ENCODE assay signal across 23 cellular contexts in genomic region chr22:47552541-47553205, GRCh38.
"Had no signal": no experiment of that assay in that cellular context is flagged by ENCODE, and none has a peak within 500 bp of the region (broad histone marks: within the 10 kb centered on the region; RNA-seq: fewer than 3 reads in every experiment).

No MANE protein-coding gene starts in this region.

- DNase-seq: activated B cell treated with CpG ODN at 0.5 μM for 24 hours; activated CD4-positive, alpha-beta memory T cell treated with anti-CD3 and anti-CD28 coated beads, Interleukin-2, amount 10 ng/mL, durations not matched to agents 7 days and 5 days; activated CD4-positive, alpha-beta T cell treated with anti-CD3 and anti-CD28 coated beads for 1 hour; activated CD4-positive, alpha-beta T cell treated with anti-CD3 and anti-CD28 coated beads, Interleukin-2, amount 10 ng/mL, durations not matched to agents 24 days and 14 days; activated gamma-delta T cell treated with Interleukin-2 at 50 U/mL for 16 hours; activated naive CD4-positive, alpha-beta T cell treated with anti-CD3 and anti-CD28 coated beads, Interleukin-2, amount 10 ng/mL, durations not matched to agents 7 days and 5 days; activated naive CD8-positive, alpha-beta T cell treated with anti-CD3 and anti-CD28 coated beads for 36 hours; activated T-cell treated with anti-CD3 and anti-CD28 coated beads, Interleukin-2, amount 50 U/mL, for 4 hours; brain microvascular endothelial cell; KG1; NCI-H1048; NCI-H1417 treated with DMSO at 0.1 percent for 48 hours; NCI-H1694 treated with DMSO at 0.1 percent for 48 hours; NCI-H2029 treated with DMSO at 0.1 percent for 48 hours; NCI-H446 treated with DMSO at 0.1 percent for 48 hours; NCI-H524 treated with DMSO at 0.1 percent for 48 hours; NCI-H748 treated with DMSO at 0.1 percent for 48 hours; T-cell; T-helper 2 cell; T1000 had no signal

- H3K27ac Mint-ChIP-seq: activated B cell treated with CpG ODN at 0.5 μM for 24 hours; activated CD4-positive, alpha-beta memory T cell treated with anti-CD3 and anti-CD28 coated beads, Interleukin-2, amount 10 ng/mL, durations not matched to agents 7 days and 5 days; activated CD4-positive, alpha-beta T cell treated with anti-CD3 and anti-CD28 coated beads, Interleukin-2, amount 10 ng/mL, durations not matched to agents 24 days and 14 days; activated naive CD4-positive, alpha-beta T cell treated with anti-CD3 and anti-CD28 coated beads, Interleukin-2, amount 10 ng/mL, durations not matched to agents 7 days and 5 days; activated naive CD8-positive, alpha-beta T cell treated with anti-CD3 and anti-CD28 coated beads for 36 hours; IgD-negative memory B cell; T-cell had no signal

- H3K4me3 Mint-ChIP-seq: activated B cell treated with CpG ODN at 0.5 μM for 24 hours; activated CD4-positive, alpha-beta memory T cell treated with anti-CD3 and anti-CD28 coated beads, Interleukin-2, amount 10 ng/mL, durations not matched to agents 7 days and 5 days; activated CD4-positive, alpha-beta T cell treated with anti-CD3 and anti-CD28 coated beads, Interleukin-2, amount 10 ng/mL, durations not matched to agents 24 days and 14 days; activated naive CD4-positive, alpha-beta T cell treated with anti-CD3 and anti-CD28 coated beads, Interleukin-2, amount 10 ng/mL, durations not matched to agents 7 days and 5 days; activated naive CD8-positive, alpha-beta T cell treated with anti-CD3 and anti-CD28 coated beads for 36 hours; activated T-cell treated with anti-CD3 and anti-CD28 coated beads, Interleukin-2, amount 50 U/mL, for 4 hours; IgD-negative memory B cell; T-cell had no signal

- H3K27me3 Mint-ChIP-seq: activated B cell treated with CpG ODN at 0.5 μM for 24 hours; activated CD4-positive, alpha-beta memory T cell treated with anti-CD3 and anti-CD28 coated beads, Interleukin-2, amount 10 ng/mL, durations not matched to agents 7 days and 5 days; activated CD4-positive, alpha-beta T cell treated with anti-CD3 and anti-CD28 coated beads, Interleukin-2, amount 10 ng/mL, durations not matched to agents 24 days and 14 days; activated naive CD4-positive, alpha-beta T cell treated with anti-CD3 and anti-CD28 coated beads, Interleukin-2, amount 10 ng/mL, durations not matched to agents 7 days and 5 days; activated naive CD8-positive, alpha-beta T cell treated with anti-CD3 and anti-CD28 coated beads for 36 hours had no signal

- H3K9me3 Mint-ChIP-seq: activated B cell treated with CpG ODN at 0.5 μM for 24 hours; activated CD4-positive, alpha-beta T cell treated with anti-CD3 and anti-CD28 coated beads, Interleukin-2, amount 10 ng/mL, durations not matched to agents 24 days and 14 days; activated naive CD8-positive, alpha-beta T cell treated with anti-CD3 and anti-CD28 coated beads for 36 hours; activated T-cell treated with anti-CD3 and anti-CD28 coated beads, Interleukin-2, amount 50 U/mL, for 4 hours; IgD-negative memory B cell; T-cell had no signal

- H3K36me3 Mint-ChIP-seq: activated naive CD4-positive, alpha-beta T cell treated with anti-CD3 and anti-CD28 coated beads, Interleukin-2, amount 10 ng/mL, durations not matched to agents 7 days and 5 days; activated naive CD8-positive, alpha-beta T cell treated with anti-CD3 and anti-CD28 coated beads for 36 hours; IgD-negative memory B cell; T-cell had no signal

- H3K27ac ChIP-seq: brain microvascular endothelial cell, cardiac muscle cell, SK-N-MC had no signal

- H3K4me1 Mint-ChIP-seq: activated B cell treated with CpG ODN at 0.5 μM for 24 hours; activated CD4-positive, alpha-beta memory T cell treated with anti-CD3 and anti-CD28 coated beads, Interleukin-2, amount 10 ng/mL, durations not matched to agents 7 days and 5 days; activated CD4-positive, alpha-beta T cell treated with anti-CD3 and anti-CD28 coated beads, Interleukin-2, amount 10 ng/mL, durations not matched to agents 24 days and 14 days; activated naive CD4-positive, alpha-beta T cell treated with anti-CD3 and anti-CD28 coated beads, Interleukin-2, amount 10 ng/mL, durations not matched to agents 7 days and 5 days; activated naive CD8-positive, alpha-beta T cell treated with anti-CD3 and anti-CD28 coated beads for 36 hours; IgD-negative memory B cell; T-cell had no signal

- H3K4me3 ChIP-seq: cardiac muscle cell, SK-N-MC had no signal
